ENCODE assay signal across 2 cellular contexts in the genomic region with DNA sequence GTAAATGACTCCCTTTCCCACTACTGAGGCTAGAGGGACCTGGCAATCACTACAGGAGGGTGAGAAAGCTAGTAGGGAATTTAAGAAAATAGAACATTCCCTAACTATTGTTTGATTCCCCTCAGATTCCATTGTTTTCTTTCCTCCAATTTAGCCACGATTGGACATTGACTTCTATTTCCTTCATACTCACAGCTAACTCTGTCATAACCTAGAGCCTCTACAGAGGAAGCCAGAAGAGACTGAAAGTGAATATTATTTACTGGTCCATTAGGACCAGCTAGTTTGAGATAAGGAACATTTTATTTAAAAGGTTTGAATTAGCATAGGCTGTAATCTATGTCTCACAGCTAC.
TF ChIP-seq lines count a peak whose summit lies in the region.

No MANE protein-coding gene starts in this region.

TF ChIP-seq in HepG2, 621 proteins besides CTCF, POLR2A, EP300 and RAD21:
- TF ChIP-seq ZNF570 (CRISPR knock-in tag; IDR thresholded peaks at IDR 0.05; ENCODE audit: borderline replicate concordance) (no peak), ZFY (CRISPR knock-in tag; IDR thresholded peaks at IDR 0.05) (no peak), NFE2L1 (CRISPR knock-in tag; IDR thresholded peaks at IDR 0.05; ENCODE audit: borderline replicate concordance) (no peak), SP5 (CRISPR knock-in tag; IDR thresholded peaks at IDR 0.05; ENCODE audit: borderline replicate concordance, low read depth) (no peak), POLR2AphosphoS5 (IDR thresholded peaks at IDR 0.05; ENCODE audit: low read depth, low read length) (peak; percentile 28; the same call in 1 of the 2 replicates), NCOA2 (CRISPR knock-in tag; IDR thresholded peaks at IDR 0.05) (peak; percentile 5; the same call in 1 of the 2 replicates), PHF21A (CRISPR knock-in tag; IDR thresholded peaks at IDR 0.05) (0 out of 2 replicates have a peak, but pooled peaks have one; percentile 22), NFATC3 (CRISPR knock-in tag; IDR thresholded peaks at IDR 0.05) (no peak), ZIK1 (CRISPR knock-in tag; IDR thresholded peaks at IDR 0.05; ENCODE audit: borderline replicate concordance, low read depth) (no peak), RBM22 (optimal IDR thresholded peaks at IDR 0.05; ENCODE audit: low read length) (peak; percentile 44)
- TF ChIP-seq, protein P1, sequence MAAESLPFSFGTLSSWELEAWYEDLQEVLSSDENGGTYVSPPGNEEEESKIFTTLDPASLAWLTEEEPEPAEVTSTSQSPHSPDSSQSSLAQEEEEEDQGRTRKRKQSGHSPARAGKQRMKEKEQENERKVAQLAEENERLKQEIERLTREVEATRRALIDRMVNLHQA (CRISPR knock-in tag; IDR thresholded peaks at IDR 0.05), result no peak
- TF ChIP-seq, protein P2, sequence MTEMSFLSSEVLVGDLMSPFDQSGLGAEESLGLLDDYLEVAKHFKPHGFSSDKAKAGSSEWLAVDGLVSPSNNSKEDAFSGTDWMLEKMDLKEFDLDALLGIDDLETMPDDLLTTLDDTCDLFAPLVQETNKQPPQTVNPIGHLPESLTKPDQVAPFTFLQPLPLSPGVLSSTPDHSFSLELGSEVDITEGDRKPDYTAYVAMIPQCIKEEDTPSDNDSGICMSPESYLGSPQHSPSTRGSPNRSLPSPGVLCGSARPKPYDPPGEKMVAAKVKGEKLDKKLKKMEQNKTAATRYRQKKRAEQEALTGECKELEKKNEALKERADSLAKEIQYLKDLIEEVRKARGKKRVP (CRISPR knock-in tag; IDR thresholded peaks at IDR 0.05), result no peak
- TF ChIP-seq, protein P3, sequence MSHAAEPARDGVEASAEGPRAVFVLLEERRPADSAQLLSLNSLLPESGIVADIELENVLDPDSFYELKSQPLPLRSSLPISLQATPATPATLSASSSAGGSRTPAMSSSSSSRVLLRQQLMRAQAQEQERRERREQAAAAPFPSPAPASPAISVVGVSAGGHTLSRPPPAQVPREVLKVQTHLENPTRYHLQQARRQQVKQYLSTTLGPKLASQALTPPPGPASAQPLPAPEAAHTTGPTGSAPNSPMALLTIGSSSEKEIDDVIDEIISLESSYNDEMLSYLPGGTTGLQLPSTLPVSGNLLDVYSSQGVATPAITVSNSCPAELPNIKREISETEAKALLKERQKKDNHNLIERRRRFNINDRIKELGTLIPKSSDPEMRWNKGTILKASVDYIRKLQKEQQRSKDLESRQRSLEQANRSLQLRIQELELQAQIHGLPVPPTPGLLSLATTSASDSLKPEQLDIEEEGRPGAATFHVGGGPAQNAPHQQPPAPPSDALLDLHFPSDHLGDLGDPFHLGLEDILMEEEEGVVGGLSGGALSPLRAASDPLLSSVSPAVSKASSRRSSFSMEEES (CRISPR knock-in tag; IDR thresholded peaks at IDR 0.05), result no peak

TF ChIP-seq in WTC11, 78 proteins besides CTCF, POLR2A, EP300 and RAD21:
- TF ChIP-seq, protein P4, sequence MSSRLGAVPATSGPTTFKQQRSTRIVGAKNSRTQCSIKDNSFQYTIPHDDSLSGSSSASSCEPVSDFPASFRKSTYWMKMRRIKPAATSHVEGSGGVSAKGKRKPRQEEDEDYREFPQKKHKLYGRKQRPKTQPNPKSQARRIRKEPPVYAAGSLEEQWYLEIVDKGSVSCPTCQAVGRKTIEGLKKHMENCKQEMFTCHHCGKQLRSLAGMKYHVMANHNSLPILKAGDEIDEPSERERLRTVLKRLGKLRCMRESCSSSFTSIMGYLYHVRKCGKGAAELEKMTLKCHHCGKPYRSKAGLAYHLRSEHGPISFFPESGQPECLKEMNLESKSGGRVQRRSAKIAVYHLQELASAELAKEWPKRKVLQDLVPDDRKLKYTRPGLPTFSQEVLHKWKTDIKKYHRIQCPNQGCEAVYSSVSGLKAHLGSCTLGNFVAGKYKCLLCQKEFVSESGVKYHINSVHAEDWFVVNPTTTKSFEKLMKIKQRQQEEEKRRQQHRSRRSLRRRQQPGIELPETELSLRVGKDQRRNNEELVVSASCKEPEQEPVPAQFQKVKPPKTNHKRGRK (CRISPR knock-in tag; IDR thresholded peaks at IDR 0.05; ENCODE audit: borderline replicate concordance), result no peak
- TF ChIP-seq, protein P5, sequence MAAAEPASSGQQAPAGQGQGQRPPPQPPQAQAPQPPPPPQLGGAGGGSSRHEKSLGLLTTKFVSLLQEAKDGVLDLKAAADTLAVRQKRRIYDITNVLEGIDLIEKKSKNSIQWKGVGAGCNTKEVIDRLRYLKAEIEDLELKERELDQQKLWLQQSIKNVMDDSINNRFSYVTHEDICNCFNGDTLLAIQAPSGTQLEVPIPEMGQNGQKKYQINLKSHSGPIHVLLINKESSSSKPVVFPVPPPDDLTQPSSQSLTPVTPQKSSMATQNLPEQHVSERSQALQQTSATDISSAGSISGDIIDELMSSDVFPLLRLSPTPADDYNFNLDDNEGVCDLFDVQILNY (CRISPR knock-in tag; IDR thresholded peaks at IDR 0.05), result no peak
- TF ChIP-seq CREB1 (CRISPR knock-in tag; IDR thresholded peaks at IDR 0.05) (no peak), NFE2L1 (CRISPR knock-in tag; IDR thresholded peaks at IDR 0.05) (no peak)
- TF ChIP-seq, protein P6, sequence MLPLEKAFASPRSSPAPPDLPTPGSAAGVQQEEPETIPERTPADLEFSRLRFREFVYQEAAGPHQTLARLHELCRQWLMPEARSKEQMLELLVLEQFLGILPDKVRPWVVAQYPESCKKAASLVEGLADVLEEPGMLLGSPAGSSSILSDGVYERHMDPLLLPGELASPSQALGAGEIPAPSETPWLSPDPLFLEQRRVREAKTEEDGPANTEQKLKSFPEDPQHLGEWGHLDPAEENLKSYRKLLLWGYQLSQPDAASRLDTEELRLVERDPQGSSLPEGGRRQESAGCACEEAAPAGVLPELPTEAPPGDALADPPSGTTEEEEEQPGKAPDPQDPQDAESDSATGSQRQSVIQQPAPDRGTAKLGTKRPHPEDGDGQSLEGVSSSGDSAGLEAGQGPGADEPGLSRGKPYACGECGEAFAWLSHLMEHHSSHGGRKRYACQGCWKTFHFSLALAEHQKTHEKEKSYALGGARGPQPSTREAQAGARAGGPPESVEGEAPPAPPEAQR (CRISPR knock-in tag; IDR thresholded peaks at IDR 0.05), result no peak
- TF ChIP-seq, protein P7, sequence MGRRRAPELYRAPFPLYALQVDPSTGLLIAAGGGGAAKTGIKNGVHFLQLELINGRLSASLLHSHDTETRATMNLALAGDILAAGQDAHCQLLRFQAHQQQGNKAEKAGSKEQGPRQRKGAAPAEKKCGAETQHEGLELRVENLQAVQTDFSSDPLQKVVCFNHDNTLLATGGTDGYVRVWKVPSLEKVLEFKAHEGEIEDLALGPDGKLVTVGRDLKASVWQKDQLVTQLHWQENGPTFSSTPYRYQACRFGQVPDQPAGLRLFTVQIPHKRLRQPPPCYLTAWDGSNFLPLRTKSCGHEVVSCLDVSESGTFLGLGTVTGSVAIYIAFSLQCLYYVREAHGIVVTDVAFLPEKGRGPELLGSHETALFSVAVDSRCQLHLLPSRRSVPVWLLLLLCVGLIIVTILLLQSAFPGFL (CRISPR knock-in tag; IDR thresholded peaks at IDR 0.05; ENCODE audit: borderline replicate concordance), result no peak
- TF ChIP-seq, protein P8, sequence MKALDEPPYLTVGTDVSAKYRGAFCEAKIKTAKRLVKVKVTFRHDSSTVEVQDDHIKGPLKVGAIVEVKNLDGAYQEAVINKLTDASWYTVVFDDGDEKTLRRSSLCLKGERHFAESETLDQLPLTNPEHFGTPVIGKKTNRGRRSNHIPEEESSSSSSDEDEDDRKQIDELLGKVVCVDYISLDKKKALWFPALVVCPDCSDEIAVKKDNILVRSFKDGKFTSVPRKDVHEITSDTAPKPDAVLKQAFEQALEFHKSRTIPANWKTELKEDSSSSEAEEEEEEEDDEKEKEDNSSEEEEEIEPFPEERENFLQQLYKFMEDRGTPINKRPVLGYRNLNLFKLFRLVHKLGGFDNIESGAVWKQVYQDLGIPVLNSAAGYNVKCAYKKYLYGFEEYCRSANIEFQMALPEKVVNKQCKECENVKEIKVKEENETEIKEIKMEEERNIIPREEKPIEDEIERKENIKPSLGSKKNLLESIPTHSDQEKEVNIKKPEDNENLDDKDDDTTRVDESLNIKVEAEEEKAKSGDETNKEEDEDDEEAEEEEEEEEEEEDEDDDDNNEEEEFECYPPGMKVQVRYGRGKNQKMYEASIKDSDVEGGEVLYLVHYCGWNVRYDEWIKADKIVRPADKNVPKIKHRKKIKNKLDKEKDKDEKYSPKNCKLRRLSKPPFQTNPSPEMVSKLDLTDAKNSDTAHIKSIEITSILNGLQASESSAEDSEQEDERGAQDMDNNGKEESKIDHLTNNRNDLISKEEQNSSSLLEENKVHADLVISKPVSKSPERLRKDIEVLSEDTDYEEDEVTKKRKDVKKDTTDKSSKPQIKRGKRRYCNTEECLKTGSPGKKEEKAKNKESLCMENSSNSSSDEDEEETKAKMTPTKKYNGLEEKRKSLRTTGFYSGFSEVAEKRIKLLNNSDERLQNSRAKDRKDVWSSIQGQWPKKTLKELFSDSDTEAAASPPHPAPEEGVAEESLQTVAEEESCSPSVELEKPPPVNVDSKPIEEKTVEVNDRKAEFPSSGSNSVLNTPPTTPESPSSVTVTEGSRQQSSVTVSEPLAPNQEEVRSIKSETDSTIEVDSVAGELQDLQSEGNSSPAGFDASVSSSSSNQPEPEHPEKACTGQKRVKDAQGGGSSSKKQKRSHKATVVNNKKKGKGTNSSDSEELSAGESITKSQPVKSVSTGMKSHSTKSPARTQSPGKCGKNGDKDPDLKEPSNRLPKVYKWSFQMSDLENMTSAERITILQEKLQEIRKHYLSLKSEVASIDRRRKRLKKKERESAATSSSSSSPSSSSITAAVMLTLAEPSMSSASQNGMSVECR (CRISPR knock-in tag; IDR thresholded peaks at IDR 0.05; ENCODE audit: borderline replicate concordance), result no peak
- TF ChIP-seq, protein P9, sequence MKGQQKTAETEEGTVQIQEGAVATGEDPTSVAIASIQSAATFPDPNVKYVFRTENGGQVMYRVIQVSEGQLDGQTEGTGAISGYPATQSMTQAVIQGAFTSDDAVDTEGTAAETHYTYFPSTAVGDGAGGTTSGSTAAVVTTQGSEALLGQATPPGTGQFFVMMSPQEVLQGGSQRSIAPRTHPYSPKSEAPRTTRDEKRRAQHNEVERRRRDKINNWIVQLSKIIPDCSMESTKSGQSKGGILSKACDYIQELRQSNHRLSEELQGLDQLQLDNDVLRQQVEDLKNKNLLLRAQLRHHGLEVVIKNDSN (CRISPR knock-in tag; IDR thresholded peaks at IDR 0.05), result no peak
- TF ChIP-seq, protein P10, sequence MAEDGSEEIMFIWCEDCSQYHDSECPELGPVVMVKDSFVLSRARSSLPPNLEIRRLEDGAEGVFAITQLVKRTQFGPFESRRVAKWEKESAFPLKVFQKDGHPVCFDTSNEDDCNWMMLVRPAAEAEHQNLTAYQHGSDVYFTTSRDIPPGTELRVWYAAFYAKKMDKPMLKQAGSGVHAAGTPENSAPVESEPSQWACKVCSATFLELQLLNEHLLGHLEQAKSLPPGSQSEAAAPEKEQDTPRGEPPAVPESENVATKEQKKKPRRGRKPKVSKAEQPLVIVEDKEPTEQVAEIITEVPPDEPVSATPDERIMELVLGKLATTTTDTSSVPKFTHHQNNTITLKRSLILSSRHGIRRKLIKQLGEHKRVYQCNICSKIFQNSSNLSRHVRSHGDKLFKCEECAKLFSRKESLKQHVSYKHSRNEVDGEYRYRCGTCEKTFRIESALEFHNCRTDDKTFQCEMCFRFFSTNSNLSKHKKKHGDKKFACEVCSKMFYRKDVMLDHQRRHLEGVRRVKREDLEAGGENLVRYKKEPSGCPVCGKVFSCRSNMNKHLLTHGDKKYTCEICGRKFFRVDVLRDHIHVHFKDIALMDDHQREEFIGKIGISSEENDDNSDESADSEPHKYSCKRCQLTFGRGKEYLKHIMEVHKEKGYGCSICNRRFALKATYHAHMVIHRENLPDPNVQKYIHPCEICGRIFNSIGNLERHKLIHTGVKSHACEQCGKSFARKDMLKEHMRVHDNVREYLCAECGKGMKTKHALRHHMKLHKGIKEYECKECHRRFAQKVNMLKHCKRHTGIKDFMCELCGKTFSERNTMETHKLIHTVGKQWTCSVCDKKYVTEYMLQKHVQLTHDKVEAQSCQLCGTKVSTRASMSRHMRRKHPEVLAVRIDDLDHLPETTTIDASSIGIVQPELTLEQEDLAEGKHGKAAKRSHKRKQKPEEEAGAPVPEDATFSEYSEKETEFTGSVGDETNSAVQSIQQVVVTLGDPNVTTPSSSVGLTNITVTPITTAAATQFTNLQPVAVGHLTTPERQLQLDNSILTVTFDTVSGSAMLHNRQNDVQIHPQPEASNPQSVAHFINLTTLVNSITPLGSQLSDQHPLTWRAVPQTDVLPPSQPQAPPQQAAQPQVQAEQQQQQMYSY (CRISPR knock-in tag; IDR thresholded peaks at IDR 0.05), result no peak
- TF ChIP-seq, protein P11, sequence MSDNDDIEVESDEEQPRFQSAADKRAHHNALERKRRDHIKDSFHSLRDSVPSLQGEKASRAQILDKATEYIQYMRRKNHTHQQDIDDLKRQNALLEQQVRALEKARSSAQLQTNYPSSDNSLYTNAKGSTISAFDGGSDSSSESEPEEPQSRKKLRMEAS (CRISPR knock-in tag; IDR thresholded peaks at IDR 0.05), result no peak
- TF ChIP-seq, protein P12, sequence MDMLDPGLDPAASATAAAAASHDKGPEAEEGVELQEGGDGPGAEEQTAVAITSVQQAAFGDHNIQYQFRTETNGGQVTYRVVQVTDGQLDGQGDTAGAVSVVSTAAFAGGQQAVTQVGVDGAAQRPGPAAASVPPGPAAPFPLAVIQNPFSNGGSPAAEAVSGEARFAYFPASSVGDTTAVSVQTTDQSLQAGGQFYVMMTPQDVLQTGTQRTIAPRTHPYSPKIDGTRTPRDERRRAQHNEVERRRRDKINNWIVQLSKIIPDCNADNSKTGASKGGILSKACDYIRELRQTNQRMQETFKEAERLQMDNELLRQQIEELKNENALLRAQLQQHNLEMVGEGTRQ (CRISPR knock-in tag; IDR thresholded peaks at IDR 0.05), result no peak
